ENCODE assay signal across 9 cellular contexts in the genomic region with DNA sequence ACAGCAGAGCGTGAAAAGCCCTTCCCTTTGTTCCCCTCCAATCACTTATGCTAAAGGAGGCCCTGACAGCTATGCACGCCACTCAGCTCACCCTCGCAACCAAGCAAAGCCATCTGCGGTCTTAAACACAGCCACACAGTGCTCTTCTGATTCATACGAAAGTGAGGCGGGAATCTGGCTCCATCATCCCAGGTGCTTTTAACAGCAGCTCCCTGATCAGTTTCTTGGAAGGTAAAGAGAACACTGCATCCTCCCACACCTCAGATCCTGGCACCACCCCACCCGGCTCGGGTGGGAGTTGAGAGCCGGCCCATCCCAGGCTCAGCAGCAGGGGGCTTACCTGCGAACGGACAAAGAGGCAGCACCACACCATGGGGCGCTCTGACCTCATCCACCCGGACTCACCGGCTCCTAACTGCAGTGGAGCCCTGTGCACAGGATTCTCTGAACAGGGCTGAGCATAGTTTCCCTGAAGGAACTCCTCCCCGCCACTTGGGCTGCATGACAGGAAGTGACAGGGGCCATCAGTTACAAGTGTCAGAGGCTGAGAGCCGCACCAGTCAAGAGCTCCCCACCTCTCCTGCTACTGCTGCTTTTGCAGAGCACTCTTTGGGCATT.
DNase-seq lines count a peak whose midpoint lies in the region; ATAC-seq, FAIRE-seq and TF ChIP-seq lines count a peak whose summit lies in the region.
"Had no signal": no experiment of that assay in that cellular context is flagged by ENCODE, and none has a peak within 500 bp of the region (broad histone marks: within the 10 kb centered on the region; RNA-seq: fewer than 3 reads in every experiment).

No MANE protein-coding gene starts in this region.

- peaks cover 2% of the 10 kb centered on the region for H3K27me3 Mint-ChIP-seq in brain

- no peaks in the 10 kb centered on the region for H3K9me3 ChIP-seq in small intestine (ENCODE audit: control insufficient read depth, low read depth)

- peaks cover 41% of the 10 kb centered on the region for H3K4me1 Mint-ChIP-seq in brain

- TF ChIP-seq POLR2A in GM19193 (IDR thresholded peaks at IDR 0.05; ENCODE audit: extremely low read depth, insufficient read depth, insufficient read length): peak; percentile 40

- peaks cover 0 to 6% (median 2%) of the 10 kb centered on the region in 5 experiments for H3K9me3 Mint-ChIP-seq in brain

- H3K27me3 ChIP-seq in small intestine (ENCODE audit: control insufficient read depth in 2 of 2, insufficient read depth in 2 of 2, low read length in 2 of 2) (no peaks in the 10 kb centered on the region), dorsolateral prefrontal cortex (no peaks in the 10 kb centered on the region)

- H3K4me3 ChIP-seq in small intestine (ENCODE audit: low read depth in 1 of 2, low read length in 2 of 2) (peak overlapping the region in 1 of 2 donors; percentile 46), dorsolateral prefrontal cortex (peak overlapping the region in 10 of 59 donors; percentile 6 to 42 (median 11))

- peak overlapping the region in 1 of 5 experiments; percentile 23 for H3K4me3 Mint-ChIP-seq in brain

- DNase-seq in T-helper 22 cell (ENCODE audit: low read depth): peak; percentile 64
- peak; percentile 46 for DNase-seq in small intestine
- DNase-seq in dorsolateral prefrontal cortex: no peak
- no peak for DNase-seq in GM19240 (ENCODE audit: insufficient read length, low spot score)

- H3K27ac Mint-ChIP-seq in brain: peak overlapping the region in 3 of 5 experiments; percentile 11 to 34 (median 20)

- H3K27ac ChIP-seq in small intestine (ENCODE audit: low read depth in 1 of 2, low read length in 1 of 2) (peak overlapping the region; percentile 36 to 80), dorsolateral prefrontal cortex (no peak overlapping the region)
- H3K27ac ChIP-seq: VCaP had no signal

- H3K36me3 ChIP-seq in small intestine (ENCODE audit: control insufficient read depth in 2 of 2, insufficient read depth in 2 of 2, low read length in 2 of 2): no peaks in the 10 kb centered on the region

- WGBS in small intestine, 3 donors: 47 to 69% (median 63%) methylated on average over 16 of the region's 16 CpGs

- TF ChIP-seq CTCF in brain (conservative IDR thresholded peaks at IDR 0.05) (no peak), dorsolateral prefrontal cortex (IDR thresholded peaks at IDR 0.05 in 54 of 56, conservative IDR thresholded peaks at IDR 0.05 in 2 of 56; ENCODE audit: low read depth in 1 of 56, partially characterized antibody in 56 of 56) (no peak)

- peaks cover 0 to 6% of the 10 kb centered on the region in 2 donors for H3K4me1 ChIP-seq in small intestine (ENCODE audit: control insufficient read depth in 2 of 2, insufficient read depth in 1 of 2, low read depth in 1 of 2, low read length in 1 of 2)

- FAIRE-seq in small intestine (lab: Jason Lieb, UNC): no peak

- intact Hi-C loops in dorsolateral prefrontal cortex (cut with DNase I): no loop called here

- ATAC-seq in HG03196 (IDR thresholded peaks at IDR 0.05; ENCODE audit: unreplicated experiment) (peak; percentile 46), HG03520 (IDR thresholded peaks at IDR 0.05; ENCODE audit: unreplicated experiment) (no peak)

- H3K36me3 Mint-ChIP-seq in brain: no peaks in the 10 kb centered on the region

Comparison
In these comparisons a context has a peak if more than half of its experiments do, and no peak if none do; other contexts are left out.
1. DNase-seq: peak in T-helper 22 cell (single experiment) and small intestine (single experiment); none in dorsolateral prefrontal cortex (0 of 10) and GM19240 (single experiment).
2. H3K27ac ChIP-seq: peak in small intestine (2 of 2); none in dorsolateral prefrontal cortex (0 of 59).